Comparison of ENCODE assay signal across 21 cellular contexts in the genomic region with DNA sequence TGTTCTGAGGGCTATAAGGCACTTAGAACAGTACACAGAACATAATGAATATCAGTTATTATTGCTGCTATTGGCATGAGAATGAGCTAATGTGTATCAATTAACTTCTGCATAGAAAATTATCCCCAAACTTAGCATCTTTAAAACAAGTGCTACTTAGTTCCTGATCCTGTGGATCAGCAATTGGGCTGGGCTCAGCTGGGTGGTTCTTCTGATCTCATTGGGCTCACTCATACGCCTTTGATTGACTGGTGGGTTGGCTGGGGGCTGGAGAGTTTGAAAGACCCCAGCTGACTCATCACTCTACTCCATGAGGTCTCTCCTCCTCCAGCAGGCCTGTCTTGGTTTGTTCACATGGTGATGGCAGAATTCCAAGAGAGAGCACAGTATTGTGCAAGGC. TPM values are rescaled to one million over a fixed set of nuclear protein-coding genes. Genes with fewer than 3 reads are reported as not detected.
"Had no signal": no experiment of that assay in that cellular context is flagged by ENCODE, and none has a peak within 500 bp of the region (broad histone marks: within the 10 kb centered on the region; RNA-seq: fewer than 3 reads in every experiment).

No MANE protein-coding gene starts in this region.

- ATAC-seq: heart left ventricle; left lobe of liver; mucosa of descending colon; naive thymus-derived CD8-positive, alpha-beta T cell; right cardiac atrium; stimulated activated effector memory CD8-positive, alpha-beta T cell treated with anti-CD3 and anti-CD28 coated beads, Interleukin-12 subunit alpha, Interleukin-12 subunit beta, amount 100 ng/mL, for 72 hours; stimulated activated naive CD8-positive, alpha-beta T cell treated with anti-CD3 and anti-CD28 coated beads, Interleukin-15, Interleukin-2, amounts not matched to agents 100 U/mL and 50 U/mL, for 24 hours had no signal

- H3K4me3 ChIP-seq: colonic mucosa, esophagus squamous epithelium, heart left ventricle, mucosa of descending colon, suprapubic skin, thyroid gland had no signal

- H3K36me3 ChIP-seq: colonic mucosa, esophagus squamous epithelium, heart left ventricle, neutrophil, suprapubic skin, thyroid gland had no signal

- DNase-seq: colonic mucosa; dermis blood vessel endothelial cell; esophagus squamous epithelium; heart left ventricle; hippocampal formation; kidney glomerular epithelial cell; mucosa of descending colon; naive thymus-derived CD8-positive, alpha-beta T cell; posterior cingulate gyrus; right cardiac atrium; stimulated activated CD4-positive, alpha-beta T cell treated with anti-CD3 and anti-CD28 coated beads, Interleukin-4, amount 100 ng/mL, for 1 hour; stimulated activated CD8-positive, alpha-beta memory T cell treated with anti-CD3 and anti-CD28 coated beads, Interleukin-4, amount 100 ng/mL, for 48 hours; stimulated activated naive CD8-positive, alpha-beta T cell treated with anti-CD3 and anti-CD28 coated beads, Interleukin-15, Interleukin-2, amounts not matched to agents 100 U/mL and 50 U/mL, for 24 hours; thyroid gland had no signal

- H3K27me3 ChIP-seq: colonic mucosa, thyroid gland had no signal

- FAIRE-seq: frontal cortex, islet of Langerhans, urothelium cell line had no signal

RNA-seq across cellular contexts. Expression of gene HSPB8, which starts 27.3 kb away (rescaled TPM):
- total RNA-seq: naive thymus-derived CD8-positive, alpha-beta T cell had no signal
